1 cellular context compared by ENCODE assay signal in genomic region chr16:74797414-74797813, GRCh38.
TF ChIP-seq lines count a peak whose summit lies in the region.

No MANE protein-coding gene starts in this region.

TF ChIP-seq in HepG2, 621 proteins besides CTCF, POLR2A, EP300 and RAD21:
- no peak for TF ChIP-seq HIVEP1 (CRISPR knock-in tag; IDR thresholded peaks at IDR 0.05)
- TF ChIP-seq ZNF317 (CRISPR knock-in tag; IDR thresholded peaks at IDR 0.05): peak; percentile 94
